In the genomic region with DNA sequence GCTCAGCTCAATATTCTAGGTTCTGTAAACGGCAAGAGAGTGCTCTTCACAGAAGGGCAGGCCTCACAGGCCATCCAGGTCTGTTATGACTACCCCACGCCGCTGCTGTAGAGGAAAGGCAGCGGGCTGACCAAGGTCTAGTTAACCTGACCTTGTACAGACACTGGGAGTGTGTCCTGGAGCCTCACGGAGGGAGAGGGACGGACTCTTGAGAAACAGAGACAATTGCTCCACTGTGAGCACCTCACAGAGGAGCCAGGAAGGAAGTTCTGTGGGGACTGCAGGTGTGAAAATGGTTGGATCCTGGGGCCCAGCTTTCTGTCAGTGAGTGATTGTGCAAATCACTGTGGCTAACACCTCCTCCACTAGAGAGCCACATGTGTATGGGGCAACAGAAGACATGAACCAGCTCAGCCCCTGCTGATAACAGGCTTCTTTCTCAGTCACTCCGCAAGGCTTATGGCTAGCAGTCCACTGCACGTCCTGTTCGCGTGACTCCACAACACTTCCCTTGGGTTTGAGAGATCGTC, we compare ENCODE assay signal across 8 cellular contexts.
DNase-seq lines count a peak whose midpoint lies in the region; ATAC-seq lines count a peak whose summit lies in the region.

No MANE protein-coding gene starts in this region.

- no peaks in the 10 kb centered on the region for H3K9me3 Mint-ChIP-seq in stimulated activated naive CD8-positive, alpha-beta T cell treated with anti-CD3 and anti-CD28 coated beads, Interleukin-15, amount 100 ng/mL, for 72 hours

- no peaks in the 10 kb centered on the region for H3K27me3 Mint-ChIP-seq in stimulated activated naive CD8-positive, alpha-beta T cell treated with anti-CD3 and anti-CD28 coated beads, Interleukin-15, amount 100 ng/mL, for 72 hours

- peak; percentile 71 for DNase-seq in activated naive CD4-positive, alpha-beta T cell treated with Interleukin-2 at 50 U/mL for 16 hours
- no peak for DNase-seq in activated naive CD4-positive, alpha-beta T cell treated with anti-CD3 and anti-CD28 coated beads, Interleukin-2, amount 50 U/mL, for 16 hours
- DNase-seq in activated CD4-positive, alpha-beta T cell treated with anti-CD3 and anti-CD28 coated beads, Interleukin-2, amount 50 U/mL, for 1 hour: peak; percentile 24
- DNase-seq in inferior parietal cortex (ENCODE audit: extremely low spot score): peak; percentile 0
- peak; percentile 70 to 83 for DNase-seq in stimulated activated naive CD8-positive, alpha-beta T cell treated with anti-CD3 and anti-CD28 coated beads, Interleukin-15, amount 100 ng/mL, for 72 hours
- no peak for DNase-seq in NCI-H526 (lab: John Stamatoyannopoulos, UW)
- DNase-seq in GM19240 (ENCODE audit: insufficient read length, low spot score): no peak
- DNase-seq in COR-L47 (lab: John Stamatoyannopoulos, UW): no peak

- peak overlapping the region; percentile 64 to 82 for H3K27ac Mint-ChIP-seq in stimulated activated naive CD8-positive, alpha-beta T cell treated with anti-CD3 and anti-CD28 coated beads, Interleukin-15, amount 100 ng/mL, for 72 hours

- peak; percentile 95 for ATAC-seq in stimulated activated naive CD8-positive, alpha-beta T cell treated with anti-CD3 and anti-CD28 coated beads, Interleukin-15, amount 100 ng/mL, for 72 hours

- H3K4me1 Mint-ChIP-seq in stimulated activated naive CD8-positive, alpha-beta T cell treated with anti-CD3 and anti-CD28 coated beads, Interleukin-15, amount 100 ng/mL, for 72 hours: peaks cover 68% of the 10 kb centered on the region

- H3K4me3 Mint-ChIP-seq in stimulated activated naive CD8-positive, alpha-beta T cell treated with anti-CD3 and anti-CD28 coated beads, Interleukin-15, amount 100 ng/mL, for 72 hours: peak overlapping the region; percentile 56 to 73

Comparison
In these comparisons a context has a peak if more than half of its experiments do, and no peak if none do; other contexts are left out.
1. DNase-seq: peak in activated naive CD4-positive, alpha-beta T cell treated with Interleukin-2 at 50 U/mL for 16 hours (single experiment), activated CD4-positive, alpha-beta T cell treated with anti-CD3 and anti-CD28 coated beads, Interleukin-2, amount 50 U/mL, for 1 hour (single experiment), inferior parietal cortex (single experiment) and stimulated activated naive CD8-positive, alpha-beta T cell treated with anti-CD3 and anti-CD28 coated beads, Interleukin-15, amount 100 ng/mL, for 72 hours (2 of 2); none in activated naive CD4-positive, alpha-beta T cell treated with anti-CD3 and anti-CD28 coated beads, Interleukin-2, amount 50 U/mL, for 16 hours (single experiment), NCI-H526 (0 of 2), GM19240 (single experiment) and COR-L47 (single experiment).